ENCODE assay signal across 8 cellular contexts in genomic region chr3:123723527-123724168, GRCh38.
A peak's percentile ranks its signal among the peaks of the same experiment; 100 is the strongest.
DNase-seq lines count a peak whose midpoint lies in the region; ATAC-seq and TF ChIP-seq lines count a peak whose summit lies in the region.

No MANE protein-coding gene starts in this region.

- no peaks in the 10 kb centered on the region for H3K4me1 ChIP-seq in OCI-LY1 (ENCODE audit: insufficient read depth, low read length, severe bottlenecking)
- H3K4me1 ChIP-seq in foreskin keratinocyte = peaks cover 3% of the 10 kb centered on the region

- peaks cover 7% of the 10 kb centered on the region for H3K27me3 Mint-ChIP-seq in activated T-helper 1 cell treated with anti-CD3 and anti-CD28 coated beads, Interleukin-12 subunit alpha, Interleukin-12 subunit beta, Interleukin-2, Interleukin-4 antibody, amounts not matched to agents 30 ng/mL and 10 ng/mL and 1 ng/mL, durations not matched to agents 14 hours and 24 hours and 36 hours (ENCODE audit: insufficient read depth)

- intact Hi-C loops in Right ventricle myocardium superior (cut with DNase I) = no loop called here
- intact Hi-C loops in cardiac septum (cut with DNase I) = loop anchor here (1.0 kb wide), 1 partner anchor 71 kb away; no protein-coding TSS in a partner anchor
- intact Hi-C loops in activated T-helper 1 cell treated with anti-CD3 and anti-CD28 coated beads, Interleukin-12 subunit alpha, Interleukin-12 subunit beta, Interleukin-2, Interleukin-4 antibody, amounts not matched to agents 30 ng/mL and 10 ng/mL and 1 ng/mL, durations not matched to agents 14 hours and 24 hours and 36 hours (cut with micrococcal nuclease) = loop anchor here (1.0 to 5.0 kb wide), 5 partner anchors 71 to 396 kb away; partner anchors contain the start of gene HACD2

- H3K27me3 ChIP-seq in OCI-LY1 (ENCODE audit: insufficient read depth, low read length) = no peaks in the 10 kb centered on the region
- H3K27me3 ChIP-seq in foreskin keratinocyte = peaks cover 3% of the 10 kb centered on the region

- H4K20me1 ChIP-seq in OCI-LY1 (ENCODE audit: insufficient read depth, low read length) = no peaks in the 10 kb centered on the region

- peak; percentile 73 for TF ChIP-seq CTCF in OCI-LY1 (IDR thresholded peaks at IDR 0.05; ENCODE audit: low read length)
- TF ChIP-seq CTCF in foreskin keratinocyte (conservative IDR thresholded peaks at IDR 0.05) = peak; percentile 90
- TF ChIP-seq CTCF in omental fat pad (IDR thresholded peaks at IDR 0.05) = peak in 1 of 3 donors; percentile 42

- H3K9me2 ChIP-seq in OCI-LY1 (ENCODE audit: low read depth, low read length) = no peaks in the 10 kb centered on the region

- no peaks in the 10 kb centered on the region for H3K9me3 Mint-ChIP-seq in activated T-helper 1 cell treated with anti-CD3 and anti-CD28 coated beads, Interleukin-12 subunit alpha, Interleukin-12 subunit beta, Interleukin-2, Interleukin-4 antibody, amounts not matched to agents 30 ng/mL and 10 ng/mL and 1 ng/mL, durations not matched to agents 14 hours and 24 hours and 36 hours

- H3F3A ChIP-seq in OCI-LY1 (ENCODE audit: insufficient read depth, low read length) = no peaks in the 10 kb centered on the region

- no peaks in the 10 kb centered on the region for H3K36me3 Mint-ChIP-seq in activated T-helper 1 cell treated with anti-CD3 and anti-CD28 coated beads, Interleukin-12 subunit alpha, Interleukin-12 subunit beta, Interleukin-2, Interleukin-4 antibody, amounts not matched to agents 30 ng/mL and 10 ng/mL and 1 ng/mL, durations not matched to agents 14 hours and 24 hours and 36 hours (ENCODE audit: low read depth)

- DNase-seq in Right ventricle myocardium superior (no peak), cardiac septum (ENCODE audit: low spot score) (no peak), foreskin keratinocyte (peak; percentile 35 to 72), omental fat pad (ENCODE audit: low spot score) (no peak), NCI-H1048 (lab: John Stamatoyannopoulos, UW) (no peak)
- DNase-seq in Jurkat, Clone E6-1 (ENCODE audit: low read depth, low spot score) = peak; percentile 84
- DNase-seq in activated T-helper 1 cell treated with anti-CD3 and anti-CD28 coated beads, Interleukin-12 subunit alpha, Interleukin-12 subunit beta, Interleukin-2, Interleukin-4 antibody, amounts not matched to agents 30 ng/mL and 10 ng/mL and 1 ng/mL, durations not matched to agents 14 hours and 24 hours and 36 hours (ENCODE audit: low spot score) = peak; percentile 19

- H3K4me3 ChIP-seq in Jurkat, Clone E6-1 (ENCODE audit: low read length) = peak overlapping the region; percentile 32
- H3K4me3 ChIP-seq in OCI-LY1 (ENCODE audit: low read depth, low read length, poor library complexity, severe bottlenecking) = no peak overlapping the region

- no peak overlapping the region for H3K27ac Mint-ChIP-seq in activated T-helper 1 cell treated with anti-CD3 and anti-CD28 coated beads, Interleukin-12 subunit alpha, Interleukin-12 subunit beta, Interleukin-2, Interleukin-4 antibody, amounts not matched to agents 30 ng/mL and 10 ng/mL and 1 ng/mL, durations not matched to agents 14 hours and 24 hours and 36 hours

- no peaks in the 10 kb centered on the region for H3K9me3 ChIP-seq in OCI-LY1 (ENCODE audit: low read length)

- H3K27ac ChIP-seq in OCI-LY1 (ENCODE audit: low read depth, low read length, poor library complexity, severe bottlenecking) (no peak overlapping the region), foreskin keratinocyte (no peak overlapping the region)

- no peaks in the 10 kb centered on the region for H3K79me2 ChIP-seq in OCI-LY1 (ENCODE audit: insufficient read depth, low read length)

- no peak overlapping the region for H3K4me3 Mint-ChIP-seq in activated T-helper 1 cell treated with anti-CD3 and anti-CD28 coated beads, Interleukin-12 subunit alpha, Interleukin-12 subunit beta, Interleukin-2, Interleukin-4 antibody, amounts not matched to agents 30 ng/mL and 10 ng/mL and 1 ng/mL, durations not matched to agents 14 hours and 24 hours and 36 hours

- no peaks in the 10 kb centered on the region for H3K36me3 ChIP-seq in OCI-LY1 (ENCODE audit: insufficient read depth, low read length)

- no peak overlapping the region for H3K4me2 ChIP-seq in OCI-LY1 (ENCODE audit: low read length)

- peak; percentile 53 for ATAC-seq in Right ventricle myocardium superior (ENCODE audit: poor library complexity)
- peak; percentile 63 for ATAC-seq in foreskin keratinocyte
- ATAC-seq in omental fat pad (ENCODE audit: low FRiP score) = peak; percentile 65

- peaks cover 3% of the 10 kb centered on the region for H3K4me1 Mint-ChIP-seq in activated T-helper 1 cell treated with anti-CD3 and anti-CD28 coated beads, Interleukin-12 subunit alpha, Interleukin-12 subunit beta, Interleukin-2, Interleukin-4 antibody, amounts not matched to agents 30 ng/mL and 10 ng/mL and 1 ng/mL, durations not matched to agents 14 hours and 24 hours and 36 hours (ENCODE audit: low read depth)

- H3K9ac ChIP-seq in OCI-LY1 (ENCODE audit: low read length) = no peak overlapping the region

- no peak overlapping the region for H2AFZ ChIP-seq in OCI-LY1 (ENCODE audit: low read length)

Comparison
In these comparisons a context has a peak if more than half of its experiments do, and no peak if none do; other contexts are left out.
1. DNase-seq: peak in Jurkat, Clone E6-1 (single experiment), activated T-helper 1 cell treated with anti-CD3 and anti-CD28 coated beads, Interleukin-12 subunit alpha, Interleukin-12 subunit beta, Interleukin-2, Interleukin-4 antibody, amounts not matched to agents 30 ng/mL and 10 ng/mL and 1 ng/mL, durations not matched to agents 14 hours and 24 hours and 36 hours (single experiment) and foreskin keratinocyte (2 of 2); none in Right ventricle myocardium superior (single experiment), cardiac septum (single experiment), omental fat pad (single experiment) and NCI-H1048 (single experiment).
2. Peak in every context shown above with its lines, with median percentiles within 50 percentile points of each other: ATAC-seq.